In the genomic region with DNA sequence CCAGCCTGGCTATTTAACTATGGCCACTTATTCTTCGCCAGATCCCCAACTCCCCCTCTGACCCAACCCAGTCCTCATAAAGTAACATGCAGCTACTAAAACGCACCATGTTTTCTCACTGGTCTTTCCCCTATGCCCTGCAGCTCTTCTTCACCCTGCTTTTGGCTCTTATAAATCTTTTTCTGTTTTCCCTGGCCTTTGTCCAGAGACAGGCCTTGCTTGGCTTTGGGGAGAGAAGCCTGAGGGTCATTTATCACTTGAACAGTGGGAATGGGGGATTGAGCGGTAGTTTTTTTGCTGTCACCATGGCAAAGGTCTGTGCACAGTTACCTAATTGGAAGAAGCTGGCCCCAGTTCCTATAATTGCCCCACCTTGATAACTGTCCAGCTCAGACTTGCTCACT, we compare ENCODE assay signal across 22 cellular contexts.
DNase-seq lines count a peak whose midpoint lies in the region; ATAC-seq and TF ChIP-seq lines count a peak whose summit lies in the region.
"Had no signal": no experiment of that assay in that cellular context is flagged by ENCODE, and none has a peak within 500 bp of the region (broad histone marks: within the 10 kb centered on the region; RNA-seq: fewer than 3 reads in every experiment).

No MANE protein-coding gene starts in this region.

- H3K36me3 ChIP-seq in stomach smooth muscle (ENCODE audit: control insufficient read depth in 2 of 2, insufficient read depth in 2 of 2, low read length in 2 of 2) = no peaks in the 10 kb centered on the region
- no peaks in the 10 kb centered on the region for H3K36me3 ChIP-seq in PC-3 (ENCODE audit: low read depth, low read length)
- H3K36me3 ChIP-seq: BLaER1 treated with 17β-estradiol and CSF1 and Interleukin-3, amounts not matched to agents 10 nM and 100 nM; SJSA1; spleen had no signal

- POLR2A ChIA-PET in PC-3 (lab: Charles Lee; ENCODE audit: unreplicated experiment) = interaction anchor here (0.6 kb wide), 1 partner anchor 150 kb away, joined by 11 read pairs; no protein-coding TSS in a partner anchor

- H3K4me2 ChIP-seq in PC-3 (ENCODE audit: low read length) = no peak overlapping the region
- H3K4me2 ChIP-seq: PC-9 had no signal

- no peaks in the 10 kb centered on the region for H3F3A ChIP-seq in PC-3 (ENCODE audit: low read length, unreplicated experiment)

- no TSS peak for BruUV-seq in PC-3 (replicated peaks; lab: Mats Ljungman, UMichigan)

- H3K4me1 ChIP-seq in stomach smooth muscle (ENCODE audit: control insufficient read depth, insufficient read depth, low read length) (peaks cover 25% of the 10 kb centered on the region), PC-3 (ENCODE audit: insufficient read depth, low read length) (no peaks in the 10 kb centered on the region)
- H3K4me1 ChIP-seq: foreskin keratinocyte, SJSA1 had no signal

- no peak overlapping the region for H2AFZ ChIP-seq in PC-3 (ENCODE audit: low read length)
- H2AFZ ChIP-seq: PC-9 had no signal

- H3K9me2 ChIP-seq in PC-3 (replicated peaks; ENCODE audit: low read length) = no peaks in the 10 kb centered on the region

- H3K9me3 ChIP-seq in stomach smooth muscle (ENCODE audit: control insufficient read depth in 2 of 2, low read length in 2 of 2) (no peaks in the 10 kb centered on the region), PC-3 (ENCODE audit: low read length) (no peaks in the 10 kb centered on the region)
- H3K9me3 ChIP-seq: BLaER1 treated with 17β-estradiol and CSF1 and Interleukin-3, amounts not matched to agents 10 nM and 100 nM; mucosa of descending colon; SJSA1; spleen had no signal

- H3K9me3 Mint-ChIP-seq in brain = peaks cover 0 to 1% (median 0%) of the 10 kb centered on the region in 5 experiments
- H3K9me3 Mint-ChIP-seq: activated naive CD8-positive, alpha-beta T cell treated with anti-CD3 and anti-CD28 coated beads, Interleukin-2, amount 50 U/mL, for 24 hours had no signal

- H3K4me1 Mint-ChIP-seq in brain = peaks cover 24% of the 10 kb centered on the region
- H3K4me1 Mint-ChIP-seq: activated naive CD8-positive, alpha-beta T cell treated with anti-CD3 and anti-CD28 coated beads, Interleukin-2, amount 50 U/mL, for 24 hours; activated T-helper 17 cell treated with anti-CD3 and anti-CD28 coated beads, Interleukin-2, amount 50 U/mL, for 72 hours had no signal

- TF ChIP-seq CTCF in brain (conservative IDR thresholded peaks at IDR 0.05) (no peak), PC-3 (conservative IDR thresholded peaks at IDR 0.05; ENCODE audit: low read depth, low read length) (no peak)

- H3K4me3 Mint-ChIP-seq in brain = no peak overlapping the region
- H3K4me3 Mint-ChIP-seq: activated naive CD8-positive, alpha-beta T cell treated with anti-CD3 and anti-CD28 coated beads, Interleukin-2, amount 50 U/mL, for 24 hours; activated T-helper 17 cell treated with anti-CD3 and anti-CD28 coated beads, Interleukin-2, amount 50 U/mL, for 72 hours had no signal

- H4K20me1 ChIP-seq in PC-3 (ENCODE audit: low read length) = no peaks in the 10 kb centered on the region
- H4K20me1 ChIP-seq: BLaER1 treated with 17β-estradiol and CSF1 and Interleukin-3, amounts not matched to agents 10 nM and 100 nM had no signal

- intact Hi-C loops in PC-3 (cut with micrococcal nuclease) = no loop called here

- peak overlapping the region in 1 of 2 donors; percentile 31 for H3K4me3 ChIP-seq in stomach smooth muscle (ENCODE audit: low read length in 2 of 2)
- no peak overlapping the region for H3K4me3 ChIP-seq in PC-3 (ENCODE audit: low read length)
- H3K4me3 ChIP-seq: BLaER1 treated with 17β-estradiol and CSF1 and Interleukin-3, amounts not matched to agents 10 nM and 100 nM; mucosa of descending colon; PC-9; SJSA1; spleen had no signal

- H3K27ac Mint-ChIP-seq in brain = peak overlapping the region in 4 of 5 experiments; percentile 1 to 71 (median 20)
- H3K27ac Mint-ChIP-seq: activated naive CD8-positive, alpha-beta T cell treated with anti-CD3 and anti-CD28 coated beads, Interleukin-2, amount 50 U/mL, for 24 hours; activated T-helper 17 cell treated with anti-CD3 and anti-CD28 coated beads, Interleukin-2, amount 50 U/mL, for 72 hours had no signal

- peaks cover 3% of the 10 kb centered on the region for H3K27me3 Mint-ChIP-seq in brain
- H3K27me3 Mint-ChIP-seq: activated naive CD8-positive, alpha-beta T cell treated with anti-CD3 and anti-CD28 coated beads, Interleukin-2, amount 50 U/mL, for 24 hours; activated T-helper 17 cell treated with anti-CD3 and anti-CD28 coated beads, Interleukin-2, amount 50 U/mL, for 72 hours had no signal

- CTCF ChIA-PET in PC-3 (lab: Charles Lee) = no interaction called here

- ATAC-seq in left lobe of liver = peak; percentile 36
- no peak for ATAC-seq in PC-3
- ATAC-seq: activated naive CD8-positive, alpha-beta T cell treated with anti-CD3 and anti-CD28 coated beads, Interleukin-2, amount 50 U/mL, for 24 hours; activated T-helper 17 cell treated with anti-CD3 and anti-CD28 coated beads, Interleukin-2, amount 50 U/mL, for 72 hours; foreskin keratinocyte; mucosa of descending colon had no signal

- peak; percentile 15 for DNase-seq in NCI-H1092 treated with DMSO at 0.1 percent for 48 hours (lab: John Stamatoyannopoulos, UW)
- no peak for DNase-seq in NCI-H1092 (lab: John Stamatoyannopoulos, UW)
- DNase-seq in left lobe of liver (ENCODE audit: low spot score) = no peak
- no peak for DNase-seq in T-helper 9 cell
- DNase-seq in PC-3 = no peak
- no peak for DNase-seq in NCI-H1436 treated with DMSO at 0.1 percent for 48 hours (lab: John Stamatoyannopoulos, UW)
- DNase-seq: activated CD4-positive, CD25-positive, alpha-beta regulatory T cell; activated naive CD8-positive, alpha-beta T cell treated with anti-CD3 and anti-CD28 coated beads, Interleukin-2, amount 50 U/mL, for 24 hours; foreskin keratinocyte; mucosa of descending colon; NCI-H1105 treated with DMSO at 0.1 percent for 48 hours; NCI-H526 treated with DMSO at 0.1 percent for 48 hours; occipital lobe; PC-9; spleen; stimulated activated CD8-positive, alpha-beta memory T cell treated with anti-CD3 and anti-CD28 coated beads, Interleukin-4, amount 100 ng/mL, for 48 hours had no signal

- no peaks in the 10 kb centered on the region for H3K27me3 ChIP-seq in stomach smooth muscle (ENCODE audit: control insufficient read depth in 1 of 2, insufficient read depth in 2 of 2, low read length in 2 of 2)
- no peaks in the 10 kb centered on the region for H3K27me3 ChIP-seq in PC-3 (ENCODE audit: low read length)
- H3K27me3 ChIP-seq: BLaER1 treated with 17β-estradiol and CSF1 and Interleukin-3, amounts not matched to agents 10 nM and 100 nM; foreskin keratinocyte; SJSA1; spleen had no signal

- no peaks in the 10 kb centered on the region for H3K79me2 ChIP-seq in PC-3 (ENCODE audit: low read length)

- no peaks in the 10 kb centered on the region for H3K36me3 Mint-ChIP-seq in brain

- H3K9ac ChIP-seq in stomach smooth muscle (ENCODE audit: low read length in 2 of 2) = no peak overlapping the region
- no peak overlapping the region for H3K9ac ChIP-seq in PC-3 (ENCODE audit: low read length)
- H3K9ac ChIP-seq: BLaER1 treated with 17β-estradiol and CSF1 and Interleukin-3, amounts not matched to agents 10 nM and 100 nM had no signal

- peak overlapping the region; percentile 13 for H3K27ac ChIP-seq in stomach smooth muscle (ENCODE audit: low read length)
- no peak overlapping the region for H3K27ac ChIP-seq in PC-3 (ENCODE audit: low read length)
- H3K27ac ChIP-seq: 22Rv1; BLaER1 treated with 17β-estradiol and CSF1 and Interleukin-3, amounts not matched to agents 10 nM and 100 nM; foreskin keratinocyte; PC-9; SJSA1; spleen had no signal
